ENCODE assay signal across 8 cellular contexts in genomic region chr11:83063073-83063754, GRCh38. TPM values are rescaled to one million over a fixed set of nuclear protein-coding genes. Genes with fewer than 3 reads are reported as not detected.
DNase-seq lines count a peak whose midpoint lies in the region; ATAC-seq and TF ChIP-seq lines count a peak whose summit lies in the region.

No MANE protein-coding gene starts in this region.

- H3K27me3 ChIP-seq in esophagus squamous epithelium (no peaks in the 10 kb centered on the region), skeletal muscle satellite cell (ENCODE audit: control insufficient read depth, insufficient read depth, low read length) (no peaks in the 10 kb centered on the region)

- POLR2A ChIA-PET in OCI-LY7 (lab: Charles Lee), result interaction anchor here (0.6 to 3.6 kb wide), 25 partner anchors 8 to 506 kb away, joined by 3 to 19 read pairs (median 4); partner anchors contain the start of genes DDIAS, PCF11 and RAB30

- H3K4me2 ChIP-seq in OCI-LY7 (ENCODE audit: low read length), result peak overlapping the region; percentile 82
- peak overlapping the region; percentile 83 for H3K4me2 ChIP-seq in skeletal muscle satellite cell (ENCODE audit: low read length)

- peaks cover 88% of the 10 kb centered on the region for H3K79me2 ChIP-seq in OCI-LY7 (ENCODE audit: insufficient read depth, low read depth, low read length)

- TF ChIP-seq CTCF in OCI-LY7 (conservative IDR thresholded peaks at IDR 0.05; ENCODE audit: low read length), result no peak
- no peak for TF ChIP-seq CTCF in esophagus squamous epithelium (IDR thresholded peaks at IDR 0.05)

- peaks cover 69% of the 10 kb centered on the region for H3K36me3 ChIP-seq in OCI-LY7 (ENCODE audit: insufficient read depth, low read length)
- no peaks in the 10 kb centered on the region for H3K36me3 ChIP-seq in esophagus squamous epithelium
- H3K36me3 ChIP-seq in skeletal muscle satellite cell (ENCODE audit: insufficient read depth, low read length), result no peaks in the 10 kb centered on the region

- no peaks in the 10 kb centered on the region for H4K20me1 ChIP-seq in OCI-LY7 (ENCODE audit: insufficient read depth, low read length)

- BruUV-seq in OCI-LY7 (replicated peaks; lab: Mats Ljungman, UMichigan), result TSS peak; percentile 2

- no peaks in the 10 kb centered on the region for H3K9me3 Mint-ChIP-seq in activated naive CD4-positive, alpha-beta T cell treated with anti-CD3 and anti-CD28 coated beads, Interleukin-2, amount 50 U/mL, for 24 hours

- H3K36me3 Mint-ChIP-seq in activated naive CD4-positive, alpha-beta T cell treated with anti-CD3 and anti-CD28 coated beads, Interleukin-2, amount 50 U/mL, for 24 hours, result peaks cover 4% of the 10 kb centered on the region

- DNase-seq in activated naive CD4-positive, alpha-beta T cell treated with Interleukin-2 at 50 U/mL for 16 hours, result no peak
- peak; percentile 96 for DNase-seq in OCI-LY7 (ENCODE audit: low spot score)
- DNase-seq in esophagus squamous epithelium (lab: John Stamatoyannopoulos, UW), result no peak
- DNase-seq in HPDE6-E6E7 (ENCODE audit: extremely low spot score), result no peak
- no peak for DNase-seq in NK-92 treated with Interleukin-12 subunit alpha and Interleukin-12 subunit beta, amount 100 ng/mL, for 24 hours (lab: John Stamatoyannopoulos, UW)

- WGBS in esophagus squamous epithelium, 2 donors, result 33 to 35% methylated on average over 7 of the region's 7 CpGs

- no peak overlapping the region for H2AFZ ChIP-seq in OCI-LY7 (ENCODE audit: low read length)

- CTCF ChIA-PET in OCI-LY7 (lab: Charles Lee; ENCODE audit: unreplicated experiment), result interaction anchor here (1.0 kb wide), 1 partner anchor 68 kb away, joined by 3 read pairs; no protein-coding TSS in a partner anchor

- H3K9me3 ChIP-seq in OCI-LY7 (ENCODE audit: low read length) (peaks cover 51% of the 10 kb centered on the region), esophagus squamous epithelium (no peaks in the 10 kb centered on the region), skeletal muscle satellite cell (replicated peaks; ENCODE audit: low read length) (no peaks in the 10 kb centered on the region)

- H3K27ac ChIP-seq in OCI-LY7 (ENCODE audit: low read depth, low read length, poor library complexity, severe bottlenecking) (peak overlapping the region; percentile 100), esophagus squamous epithelium (peak overlapping the region in 3 of 4 donors; percentile 38 to 69 (median 49))

- TF ChIP-seq POLR2A in esophagus squamous epithelium (IDR thresholded peaks at IDR 0.05), result no peak

- H3K4me1 ChIP-seq in OCI-LY7 (ENCODE audit: insufficient read depth, low read length, poor library complexity, severe bottlenecking) (peaks cover 95% of the 10 kb centered on the region), esophagus squamous epithelium (peaks cover 0 to 29% (median 16%) of the 10 kb centered on the region in 3 donors), skeletal muscle satellite cell (ENCODE audit: control insufficient read depth, insufficient read depth, low read length) (peaks cover 15% of the 10 kb centered on the region)

- H3K4me3 Mint-ChIP-seq in activated naive CD4-positive, alpha-beta T cell treated with anti-CD3 and anti-CD28 coated beads, Interleukin-2, amount 50 U/mL, for 24 hours, result peak overlapping the region; percentile 87

- H3K4me1 Mint-ChIP-seq in activated naive CD4-positive, alpha-beta T cell treated with anti-CD3 and anti-CD28 coated beads, Interleukin-2, amount 50 U/mL, for 24 hours, result peaks cover 52% of the 10 kb centered on the region

- no peaks in the 10 kb centered on the region for H3K27me3 Mint-ChIP-seq in activated naive CD4-positive, alpha-beta T cell treated with anti-CD3 and anti-CD28 coated beads, Interleukin-2, amount 50 U/mL, for 24 hours

- H3K9me2 ChIP-seq in OCI-LY7 (ENCODE audit: insufficient read depth, low read length), result no peaks in the 10 kb centered on the region

- H3K9ac ChIP-seq in skeletal muscle satellite cell (ENCODE audit: low read depth, low read length), result peak overlapping the region; percentile 66

- peak overlapping the region; percentile 62 for H3K4me3 ChIP-seq in OCI-LY7 (ENCODE audit: low read depth, low read length, poor library complexity, severe bottlenecking)
- peak overlapping the region in 2 of 4 donors; percentile 5 to 18 for H3K4me3 ChIP-seq in esophagus squamous epithelium
- peak overlapping the region; percentile 58 for H3K4me3 ChIP-seq in skeletal muscle satellite cell (ENCODE audit: low read length)

- H3K27ac Mint-ChIP-seq in activated naive CD4-positive, alpha-beta T cell treated with anti-CD3 and anti-CD28 coated beads, Interleukin-2, amount 50 U/mL, for 24 hours, result peak overlapping the region; percentile 96

- peak; percentile 58 for ATAC-seq in HG02763 (IDR thresholded peaks at IDR 0.05; ENCODE audit: unreplicated experiment)

- intact Hi-C loops in OCI-LY7 (cut with micrococcal nuclease; ENCODE audit: unreplicated experiment) (loop anchor here (1.0 to 5.0 kb wide), 5 partner anchors 56 to 156 kb away; no protein-coding TSS in a partner anchor), esophagus squamous epithelium (cut with DNase I) (no loop called here)

RNA-seq across cellular contexts. Expression of gene RAB30, which starts 8.5 kb away (rescaled TPM):
- 27.1 and 33.3 TPM in 2 replicates for total RNA-seq in OCI-LY7 (2014; rRNA removed; shearing (Covaris generic))
- total RNA-seq in OCI-LY7 (2022), result 132 TPM in 2 replicates
- total RNA-seq in esophagus squamous epithelium, result 1 to 10 TPM; 2.2 to 8.7 (median 6.0) TPM
- 5.8 and 9.0 TPM in 2 replicates for total RNA-seq in skeletal muscle satellite cell (2012; rRNA removed)
